Comparison of ENCODE assay signal across 8 cellular contexts in genomic region chr2:196914867-196915465, GRCh38. TPM values are rescaled to one million over a fixed set of nuclear protein-coding genes. Genes with fewer than 3 reads are reported as not detected.
DNase-seq lines count a peak whose midpoint lies in the region; ATAC-seq and TF ChIP-seq lines count a peak whose summit lies in the region.

No MANE protein-coding gene starts in this region.

- H3K27me3 Mint-ChIP-seq in IgD-negative memory B cell, result no peaks in the 10 kb centered on the region

- peak; percentile 17 for DNase-seq in epithelial cell of esophagus (ENCODE audit: low read depth)
- no peak for DNase-seq in WERI-Rb-1
- no peak for DNase-seq in HUDEP-2 (lab: John Stamatoyannopoulos, UW; ENCODE audit: unreplicated experiment in 76 of 76)
- DNase-seq in cerebellum (ENCODE audit: low spot score), result no peak
- no peak for DNase-seq in caudate nucleus (lab: John Stamatoyannopoulos, UW)

- H3K27ac ChIP-seq in WERI-Rb-1 (no peak overlapping the region), caudate nucleus (ENCODE audit: low read depth, low read length) (no peak overlapping the region)

- peaks cover 4% of the 10 kb centered on the region for H3K36me3 Mint-ChIP-seq in IgD-negative memory B cell

- H3K4me1 Mint-ChIP-seq in IgD-negative memory B cell, result peaks cover 8 to 11% (median 10%) of the 10 kb centered on the region in 3 donors

- H3K36me3 ChIP-seq in WERI-Rb-1, result peaks cover 64% of the 10 kb centered on the region

- H3K4me3 Mint-ChIP-seq in IgD-negative memory B cell, result peak overlapping the region in 2 of 4 donors; percentile 1 to 61

- no peaks in the 10 kb centered on the region for H3K9me3 ChIP-seq in WERI-Rb-1 (ENCODE audit: severe bottlenecking)

- no peak for TF ChIP-seq CTCF in epithelial cell of esophagus (IDR thresholded peaks at IDR 0.05; ENCODE audit: insufficient read depth, low read depth, low read length, missing control alignments)
- no peak for TF ChIP-seq CTCF in WERI-Rb-1 (IDR thresholded peaks at IDR 0.05; ENCODE audit: low read depth, low read length)

- no peak overlapping the region for H3K4me3 ChIP-seq in epithelial cell of esophagus (ENCODE audit: low read length)
- H3K4me3 ChIP-seq in WERI-Rb-1 (ENCODE audit: low read depth, low read length), result no peak overlapping the region

- no peaks in the 10 kb centered on the region for H3K27me3 ChIP-seq in WERI-Rb-1 (ENCODE audit: insufficient read depth, low read depth, severe bottlenecking)

- H3K9me3 Mint-ChIP-seq in IgD-negative memory B cell, result peaks cover 0 to 5% (median 1%) of the 10 kb centered on the region in 3 donors

- H3K27ac Mint-ChIP-seq in IgD-negative memory B cell, result peak overlapping the region in 2 of 3 donors; percentile 4 to 89

- ATAC-seq in GM18873 (IDR thresholded peaks at IDR 0.05; ENCODE audit: low FRiP score, unreplicated experiment) (peak; percentile 83), GM21786 (IDR thresholded peaks at IDR 0.05; ENCODE audit: unreplicated experiment) (peak; percentile 93)

RNA-seq across cellular contexts. Expression of gene PGAP1, which starts 11.5 kb away (rescaled TPM):
- polyA plus RNA-seq in IgD-negative memory B cell, result 0.56 TPM
- total RNA-seq in cerebellum, result 136 TPM
